2 cellular contexts compared by ENCODE assay signal in the genomic region with DNA sequence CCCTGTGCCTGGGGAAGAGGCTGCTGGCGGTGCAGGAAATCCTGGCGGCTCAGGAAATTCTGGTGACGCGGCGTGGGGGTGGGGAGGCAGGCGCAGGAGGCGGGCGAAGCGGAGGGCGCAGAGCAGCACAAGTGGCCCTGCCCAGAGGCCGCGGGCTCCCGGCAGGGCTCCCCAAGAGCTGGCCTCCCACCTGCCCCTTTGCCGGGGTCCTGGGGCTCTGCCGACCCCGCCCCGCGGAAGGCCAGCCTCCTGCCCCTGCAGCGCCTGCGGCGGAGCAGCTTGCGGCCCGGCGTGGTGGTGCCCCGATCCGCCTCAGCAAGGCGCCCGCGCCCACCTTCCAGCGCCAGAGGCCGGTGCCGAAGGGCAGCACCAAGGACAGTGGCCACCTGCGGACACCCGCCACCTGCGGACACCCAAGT.
A peak's percentile ranks its signal among the peaks of the same experiment; 100 is the strongest.
TF ChIP-seq lines count a peak whose summit lies in the region.

No MANE protein-coding gene starts in this region.

TF ChIP-seq in SK-N-SH, 30 proteins besides CTCF, POLR2A, EP300 and RAD21 (continued from another document):
- TF ChIP-seq, protein P1, sequence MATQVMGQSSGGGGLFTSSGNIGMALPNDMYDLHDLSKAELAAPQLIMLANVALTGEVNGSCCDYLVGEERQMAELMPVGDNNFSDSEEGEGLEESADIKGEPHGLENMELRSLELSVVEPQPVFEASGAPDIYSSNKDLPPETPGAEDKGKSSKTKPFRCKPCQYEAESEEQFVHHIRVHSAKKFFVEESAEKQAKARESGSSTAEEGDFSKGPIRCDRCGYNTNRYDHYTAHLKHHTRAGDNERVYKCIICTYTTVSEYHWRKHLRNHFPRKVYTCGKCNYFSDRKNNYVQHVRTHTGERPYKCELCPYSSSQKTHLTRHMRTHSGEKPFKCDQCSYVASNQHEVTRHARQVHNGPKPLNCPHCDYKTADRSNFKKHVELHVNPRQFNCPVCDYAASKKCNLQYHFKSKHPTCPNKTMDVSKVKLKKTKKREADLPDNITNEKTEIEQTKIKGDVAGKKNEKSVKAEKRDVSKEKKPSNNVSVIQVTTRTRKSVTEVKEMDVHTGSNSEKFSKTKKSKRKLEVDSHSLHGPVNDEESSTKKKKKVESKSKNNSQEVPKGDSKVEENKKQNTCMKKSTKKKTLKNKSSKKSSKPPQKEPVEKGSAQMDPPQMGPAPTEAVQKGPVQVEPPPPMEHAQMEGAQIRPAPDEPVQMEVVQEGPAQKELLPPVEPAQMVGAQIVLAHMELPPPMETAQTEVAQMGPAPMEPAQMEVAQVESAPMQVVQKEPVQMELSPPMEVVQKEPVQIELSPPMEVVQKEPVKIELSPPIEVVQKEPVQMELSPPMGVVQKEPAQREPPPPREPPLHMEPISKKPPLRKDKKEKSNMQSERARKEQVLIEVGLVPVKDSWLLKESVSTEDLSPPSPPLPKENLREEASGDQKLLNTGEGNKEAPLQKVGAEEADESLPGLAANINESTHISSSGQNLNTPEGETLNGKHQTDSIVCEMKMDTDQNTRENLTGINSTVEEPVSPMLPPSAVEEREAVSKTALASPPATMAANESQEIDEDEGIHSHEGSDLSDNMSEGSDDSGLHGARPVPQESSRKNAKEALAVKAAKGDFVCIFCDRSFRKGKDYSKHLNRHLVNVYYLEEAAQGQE (IDR thresholded peaks at IDR 0.05; ENCODE audit: low read depth, low read length), result peak; percentile 75; the same call in 1 of the 2 replicates
- TF ChIP-seq JUND (IDR thresholded peaks at IDR 0.05), result no peak

TF ChIP-seq in SK-N-SH treated with all-trans-retinoic acid at 6 μM for 48 hours, 23 proteins besides CTCF, POLR2A, EP300 and RAD21 (continued from another document):
- TF ChIP-seq, protein P2, sequence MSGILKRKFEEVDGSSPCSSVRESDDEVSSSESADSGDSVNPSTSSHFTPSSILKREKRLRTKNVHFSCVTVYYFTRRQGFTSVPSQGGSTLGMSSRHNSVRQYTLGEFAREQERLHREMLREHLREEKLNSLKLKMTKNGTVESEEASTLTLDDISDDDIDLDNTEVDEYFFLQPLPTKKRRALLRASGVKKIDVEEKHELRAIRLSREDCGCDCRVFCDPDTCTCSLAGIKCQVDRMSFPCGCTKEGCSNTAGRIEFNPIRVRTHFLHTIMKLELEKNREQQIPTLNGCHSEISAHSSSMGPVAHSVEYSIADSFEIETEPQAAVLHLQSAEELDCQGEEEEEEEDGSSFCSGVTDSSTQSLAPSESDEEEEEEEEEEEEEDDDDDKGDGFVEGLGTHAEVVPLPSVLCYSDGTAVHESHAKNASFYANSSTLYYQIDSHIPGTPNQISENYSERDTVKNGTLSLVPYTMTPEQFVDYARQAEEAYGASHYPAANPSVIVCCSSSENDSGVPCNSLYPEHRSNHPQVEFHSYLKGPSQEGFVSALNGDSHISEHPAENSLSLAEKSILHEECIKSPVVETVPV (CRISPR knock-in tag; IDR thresholded peaks at IDR 0.05), result no peak
- TF ChIP-seq ZFP30 (CRISPR knock-in tag; IDR thresholded peaks at IDR 0.05) (no peak), ARNTL (CRISPR knock-in tag; IDR thresholded peaks at IDR 0.05; ENCODE audit: borderline replicate concordance, low read depth) (no peak), ZNF565 (CRISPR knock-in tag; conservative IDR thresholded peaks at IDR 0.05; ENCODE audit: low read depth) (no peak), TCF4 (CRISPR knock-in tag; IDR thresholded peaks at IDR 0.05; ENCODE audit: borderline replicate concordance) (no peak), ZC3H10 (CRISPR knock-in tag; IDR thresholded peaks at IDR 0.05) (no peak), PATZ1 (CRISPR knock-in tag; IDR thresholded peaks at IDR 0.05; ENCODE audit: borderline replicate concordance) (no peak), TSHZ2 (CRISPR knock-in tag; IDR thresholded peaks at IDR 0.05) (no peak), ZNF8 (CRISPR knock-in tag; IDR thresholded peaks at IDR 0.05) (no peak), BACH2 (CRISPR knock-in tag; IDR thresholded peaks at IDR 0.05; ENCODE audit: borderline replicate concordance) (no peak), RARB (CRISPR knock-in tag; IDR thresholded peaks at IDR 0.05) (no peak), SNAI2 (CRISPR knock-in tag; IDR thresholded peaks at IDR 0.05) (no peak)
